27 cellular contexts compared by ENCODE assay signal in the genomic region with DNA sequence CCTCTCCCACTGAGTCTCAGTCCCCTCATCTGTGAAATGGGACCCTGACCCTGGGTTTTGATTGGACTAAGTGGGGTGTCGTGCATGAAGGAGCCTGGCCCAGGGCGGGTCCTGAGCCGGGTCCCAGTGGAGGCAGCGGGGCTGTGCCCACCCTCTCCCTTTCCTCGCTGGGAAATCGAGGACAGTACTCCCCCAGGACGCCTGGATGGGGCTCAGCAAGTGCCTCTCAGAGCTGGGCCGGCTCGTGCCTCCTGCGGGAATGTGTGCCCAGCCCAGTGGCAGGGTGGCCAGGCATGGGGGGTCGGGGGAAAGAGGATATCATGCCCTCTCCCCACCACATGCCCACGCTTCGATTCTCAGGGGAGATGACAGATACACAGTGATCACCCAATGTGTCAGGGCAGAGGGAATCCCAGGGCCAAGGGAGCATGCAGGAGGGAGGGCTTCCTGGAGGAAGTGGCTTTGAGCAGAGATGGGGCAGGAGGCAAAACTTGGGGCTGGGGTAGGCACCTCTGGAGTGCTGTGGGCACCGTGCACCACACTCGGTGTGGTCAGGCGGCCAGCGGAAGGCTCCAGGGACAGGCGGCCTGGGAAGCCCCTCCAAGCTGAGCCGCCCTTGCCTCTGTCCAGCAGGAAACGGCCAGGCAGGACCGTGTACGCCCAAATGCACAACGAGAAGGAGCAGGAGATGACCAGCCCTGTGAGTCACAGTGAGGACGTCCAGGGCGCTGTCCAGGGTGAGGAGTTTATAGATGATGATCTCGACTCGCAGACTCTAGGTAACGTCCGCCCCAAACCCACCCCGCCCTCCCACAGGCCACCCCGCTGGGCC.
DNase-seq lines count a peak whose midpoint lies in the region; ATAC-seq and TF ChIP-seq lines count a peak whose summit lies in the region.
"Had no signal": no experiment of that assay in that cellular context is flagged by ENCODE, and none has a peak within 500 bp of the region (broad histone marks: within the 10 kb centered on the region; RNA-seq: fewer than 3 reads in every experiment).

No MANE protein-coding gene starts in this region.

- no peaks in the 10 kb centered on the region for H3K36me3 ChIP-seq in IMR-90 (ENCODE audit: control insufficient read depth, insufficient read depth, low read length)
- H3K36me3 ChIP-seq: SJSA1, thyroid gland had no signal

- in situ Hi-C loops in IMR-90 (cut with MboI; ENCODE audit: low sequenced_read_pairs): no loop called here

- dilution Hi-C loops in IMR-90 (cut with HindIII; ENCODE audit: low sequenced_read_pairs, unreplicated experiment): no loop called here

- H3K4me1 ChIP-seq in IMR-90 (ENCODE audit: control insufficient read depth, insufficient read depth, low read length): no peaks in the 10 kb centered on the region
- H3K4me1 ChIP-seq: SJSA1, thyroid gland had no signal

- no peak overlapping the region for H3K4me3 ChIP-seq in IMR-90 (ENCODE audit: insufficient read depth, low read depth, low read length)
- H3K4me3 ChIP-seq: SJSA1, smooth muscle cell, thyroid gland had no signal

- no peaks in the 10 kb centered on the region for H3K9me3 ChIP-seq in IMR-90 (ENCODE audit: control insufficient read depth, insufficient read depth, low read length)
- H3K9me3 ChIP-seq: SJSA1, thyroid gland had no signal

- no peak overlapping the region for H3K4ac ChIP-seq in IMR-90 (ENCODE audit: low read depth, low read length)

- H3K4me1 Mint-ChIP-seq in WTC11: no peaks in the 10 kb centered on the region

- H3K4me2 ChIP-seq in IMR-90 (ENCODE audit: low read depth, low read length): no peak overlapping the region
- H3K4me2 ChIP-seq: smooth muscle cell had no signal

- no peak overlapping the region for H2BK20ac ChIP-seq in IMR-90 (ENCODE audit: low read depth, low read length)

- CTCF ChIA-PET in IMR-90 (lab: Yijun Ruan, JAX) (no interaction called here), WTC11 (lab: Charles Lee) (interaction anchor here (1.1 kb wide), 1 partner anchor 17 kb away, joined by 4 read pairs; no protein-coding TSS in a partner anchor)

- no peak for TF ChIP-seq POLR2A in IMR-90 (IDR thresholded peaks at IDR 0.05; ENCODE audit: low read depth, low read length)

- no peaks in the 10 kb centered on the region for H3K9me1 ChIP-seq in IMR-90 (ENCODE audit: insufficient read depth, low read length)

- H3K14ac ChIP-seq in IMR-90 (replicated peaks; ENCODE audit: low read depth, low read length): no peak overlapping the region

- no peak for TF ChIP-seq RAD21 in IMR-90 (IDR thresholded peaks at IDR 0.05; ENCODE audit: low read length)

- no peak overlapping the region for H3K9ac ChIP-seq in IMR-90 (ENCODE audit: low read depth, low read length)

- H3K9me3 Mint-ChIP-seq in WTC11: no peaks in the 10 kb centered on the region
- H3K9me3 Mint-ChIP-seq: activated CD8-positive, alpha-beta T cell treated with anti-CD3 and anti-CD28 coated beads for 36 hours; activated T-cell treated with anti-CD3 and anti-CD28 coated beads, Interleukin-2, amount 50 U/mL, for 24 hours; H9; T-helper 2 cell treated with Interferon-gamma antibody and Interleukin-4, amounts not matched to agents 5 μg/mL and 100 μg/mL, for 36 hours had no signal

- no peaks in the 10 kb centered on the region; the same call in 1 of the 2 replicates for H4K20me1 ChIP-seq in IMR-90 (ENCODE audit: insufficient read depth, low read length)

- no peaks in the 10 kb centered on the region for H3K36me3 Mint-ChIP-seq in WTC11

- no TSS peak for BruUV-seq in IMR-90 (replicated peaks; lab: Mats Ljungman, UMichigan)

- H3K27me3 ChIP-seq in IMR-90 (ENCODE audit: control insufficient read depth, insufficient read depth, low read length): peaks cover 22% of the 10 kb centered on the region
- H3K27me3 ChIP-seq: thyroid gland had no signal

- H4K8ac ChIP-seq in IMR-90 (ENCODE audit: low read depth in 2 of 2, low read length in 2 of 2): no peak overlapping the region

- H3K4me3 Mint-ChIP-seq in WTC11: no peak overlapping the region
- H3K4me3 Mint-ChIP-seq: activated CD8-positive, alpha-beta T cell treated with anti-CD3 and anti-CD28 coated beads for 36 hours; activated T-cell treated with anti-CD3 and anti-CD28 coated beads, Interleukin-2, amount 50 U/mL, for 24 hours; H9; T-helper 2 cell treated with Interferon-gamma antibody and Interleukin-4, amounts not matched to agents 5 μg/mL and 100 μg/mL, for 36 hours had no signal

- no peak overlapping the region for H3K23ac ChIP-seq in IMR-90 (ENCODE audit: low read depth, low read length)

- no peak overlapping the region for H3K27ac ChIP-seq in IMR-90 (ENCODE audit: insufficient read depth, low read length)
- H3K27ac ChIP-seq: SJSA1, thyroid gland had no signal

- no peak overlapping the region for H4K5ac ChIP-seq in IMR-90 (ENCODE audit: low read depth, low read length)

- WGBS in IMR-90 (ENCODE audit: extremely low coverage in 2 of 2, insufficient read length in 1 of 2), 2 experiments: 76% methylated on average over 8 of the region's 31 CpGs; no CpG with 5 or more reads in 1 of the 2 experiments

- no peak overlapping the region for H2BK5ac ChIP-seq in IMR-90 (ENCODE audit: low read depth, low read length, poor library complexity, severe bottlenecking)

- H2AFZ ChIP-seq in IMR-90 (replicated peaks; ENCODE audit: low read length, poor library complexity): peak overlapping the region; percentile 43

- TF ChIP-seq CTCF in IMR-90 (conservative IDR thresholded peaks at IDR 0.05; ENCODE audit: low read depth, low read length) (no peak), WTC11 (IDR thresholded peaks at IDR 0.05) (no peak), omental fat pad (IDR thresholded peaks at IDR 0.05) (no peak)

- H2BK120ac ChIP-seq in IMR-90 (ENCODE audit: low read depth, low read length): no peak overlapping the region

- peak; percentile 68 for ATAC-seq in IMR-90 (ENCODE audit: low read depth)
- ATAC-seq in WTC11: no peak
- no peak for ATAC-seq in left colon
- no peak for ATAC-seq in omental fat pad (ENCODE audit: low FRiP score)
- ATAC-seq: activated CD8-positive, alpha-beta T cell treated with anti-CD3 and anti-CD28 coated beads for 36 hours; esophagus mucosa; HepG2; stimulated activated naive CD8-positive, alpha-beta T cell treated with anti-CD3 and anti-CD28 coated beads, Interleukin-15, Interleukin-2, amounts not matched to agents 100 U/mL and 50 U/mL, for 24 hours had no signal

- no peak overlapping the region for H3K18ac ChIP-seq in IMR-90 (ENCODE audit: low read depth, low read length)

- H2AK5ac ChIP-seq in IMR-90 (ENCODE audit: low read depth, low read length): no peak overlapping the region

- no peak overlapping the region for H4K91ac ChIP-seq in IMR-90 (ENCODE audit: insufficient read depth, low read depth, low read length)

- H3K79me1 ChIP-seq in IMR-90 (ENCODE audit: low read depth in 1 of 2, low read length in 2 of 2): no peaks in the 10 kb centered on the region

- no peak overlapping the region for H2AK9ac ChIP-seq in IMR-90 (replicated peaks; ENCODE audit: low read depth, low read length, poor library complexity)

- H3K27me3 Mint-ChIP-seq in WTC11 (ENCODE audit: low read depth): no peaks in the 10 kb centered on the region
- H3K27me3 Mint-ChIP-seq: activated CD8-positive, alpha-beta T cell treated with anti-CD3 and anti-CD28 coated beads for 36 hours; activated T-cell treated with anti-CD3 and anti-CD28 coated beads, Interleukin-2, amount 50 U/mL, for 24 hours had no signal

- POLR2A ChIA-PET in IMR-90 (lab: Charles Lee; ENCODE audit: unreplicated experiment): no interaction called here
- POLR2A ChIA-PET in WTC11 (lab: Charles Lee): no interaction called here

- H3K56ac ChIP-seq in IMR-90 (ENCODE audit: extremely low read depth, insufficient read depth, low read length): no peak overlapping the region

- H3K27ac Mint-ChIP-seq in WTC11: no peak overlapping the region
- H3K27ac Mint-ChIP-seq: activated CD8-positive, alpha-beta T cell treated with anti-CD3 and anti-CD28 coated beads for 36 hours; activated T-cell treated with anti-CD3 and anti-CD28 coated beads, Interleukin-2, amount 50 U/mL, for 24 hours; H9; T-helper 2 cell treated with Interferon-gamma antibody and Interleukin-4, amounts not matched to agents 5 μg/mL and 100 μg/mL, for 36 hours had no signal

- intact Hi-C loops in IMR-90 (cut with micrococcal nuclease): no loop called here
- intact Hi-C loops in left colon (cut with DNase I, micrococcal nuclease): no loop called here

- DNase-seq in EH (ENCODE audit: low read depth): peak; percentile 42
- DNase-seq in IMR-90: peak; percentile 46
- peak; percentile 57 for DNase-seq in astrocyte of the hippocampus (ENCODE audit: low read depth, low spot score)
- peak; percentile 17 to 68 for DNase-seq in lung microvascular endothelial cell (ENCODE audit: low read depth in 2 of 2)
- no peak for DNase-seq in WTC11 (ENCODE audit: low spot score)
- DNase-seq in left colon: no peak
- DNase-seq in NOMO-1 treated with dmso at 0.1 percent for 144 hours (lab: John Stamatoyannopoulos, UW; ENCODE audit: unreplicated experiment): no peak
- DNase-seq in omental fat pad (ENCODE audit: low spot score): no peak
- DNase-seq: activated CD4-positive, CD25-positive, alpha-beta regulatory T cell; activated CD8-positive, alpha-beta T cell treated with anti-CD3 and anti-CD28 coated beads for 36 hours; activated naive CD4-positive, alpha-beta T cell; activated T-cell treated with anti-CD3 and anti-CD28 coated beads, Interleukin-2, amount 50 U/mL, for 24 hours; amniotic stem cell; cerebellar nuclear complex; DMS79 treated with DMSO at 0.1 percent for 48 hours; effector CD4-positive, alpha-beta T cell; H9; NCI-H1417; NCI-H526 treated with DMSO at 0.1 percent for 48 hours; stimulated activated CD4-positive, alpha-beta T cell treated with anti-CD3 and anti-CD28 coated beads, Interleukin-4, amount 100 ng/mL, for 1 hour; stimulated activated naive CD8-positive, alpha-beta T cell treated with anti-CD3 and anti-CD28 coated beads, Interleukin-15, Interleukin-2, amounts not matched to agents 100 U/mL and 50 U/mL, for 24 hours; thyroid gland had no signal

- no peak overlapping the region for H2BK15ac ChIP-seq in IMR-90 (ENCODE audit: low read depth, low read length)

TF ChIP-seq in IMR-90, 13 proteins besides CTCF, POLR2A, EP300 and RAD21 (continues in another document):
- TF ChIP-seq RCOR1 (IDR thresholded peaks at IDR 0.05; ENCODE audit: insufficient replicate concordance, low read length) (no peak), BHLHE40 (IDR thresholded peaks at IDR 0.05; ENCODE audit: low read depth, low read length) (no peak), SMC3 (IDR thresholded peaks at IDR 0.05; ENCODE audit: low read depth, low read length) (no peak), MAFK (IDR thresholded peaks at IDR 0.05; ENCODE audit: low read depth, low read length) (no peak), MAZ (IDR thresholded peaks at IDR 0.05; ENCODE audit: borderline replicate concordance, low read depth, low read length) (no peak)

TF ChIP-seq in WTC11, 78 proteins besides CTCF, POLR2A, EP300 and RAD21:
- no peak for TF ChIP-seq TCF7 (CRISPR knock-in tag; IDR thresholded peaks at IDR 0.05; ENCODE audit: low read depth)
- TF ChIP-seq, protein P1, sequence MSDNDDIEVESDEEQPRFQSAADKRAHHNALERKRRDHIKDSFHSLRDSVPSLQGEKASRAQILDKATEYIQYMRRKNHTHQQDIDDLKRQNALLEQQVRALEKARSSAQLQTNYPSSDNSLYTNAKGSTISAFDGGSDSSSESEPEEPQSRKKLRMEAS (CRISPR knock-in tag; IDR thresholded peaks at IDR 0.05): no peak

Comparison
In these comparisons a context has a peak if more than half of its experiments do, and no peak if none do; other contexts are left out.
1. DNase-seq: peak in EH (single experiment), IMR-90 (single experiment), astrocyte of the hippocampus (single experiment) and lung microvascular endothelial cell (2 of 2); none in WTC11 (single experiment), left colon (0 of 2), NOMO-1 treated with dmso at 0.1 percent for 144 hours (single experiment) and omental fat pad (single experiment).